Comparison of ENCODE assay signal across 19 cellular contexts in genomic region chr5:128665747-128666355, GRCh38.
DNase-seq lines count a peak whose midpoint lies in the region; ATAC-seq and TF ChIP-seq lines count a peak whose summit lies in the region.
"Had no signal": no experiment of that assay in that cellular context is flagged by ENCODE, and none has a peak within 500 bp of the region (broad histone marks: within the 10 kb centered on the region; RNA-seq: fewer than 3 reads in every experiment).

No MANE protein-coding gene starts in this region.

- H3K79me2 ChIP-seq in mammary epithelial cell (ENCODE audit: insufficient read depth, low read length) (no peaks in the 10 kb centered on the region), Karpas-422 (ENCODE audit: low read length) (no peaks in the 10 kb centered on the region)

- H3K27ac ChIP-seq in mammary epithelial cell (ENCODE audit: insufficient read depth, low read depth, low read length) = no peak overlapping the region
- no peak overlapping the region for H3K27ac ChIP-seq in heart left ventricle
- H3K27ac ChIP-seq in Karpas-422 (ENCODE audit: low read length) = no peak overlapping the region
- H3K27ac ChIP-seq: 22Rv1, A549, BLaER1, HL-60 had no signal

- no peak overlapping the region for H3K4me3 Mint-ChIP-seq in MCF 10A (ENCODE audit: unreplicated experiment)
- H3K4me3 Mint-ChIP-seq: CD14-positive monocyte; CD4-positive, alpha-beta memory T cell; GM23338; IgD-negative memory B cell had no signal

- BruUV-seq in mammary epithelial cell (replicated peaks; lab: Mats Ljungman, UMichigan) = no TSS peak
- no TSS peak for BruUV-seq in MCF 10A (replicated peaks; lab: Mats Ljungman, UMichigan)

- TF ChIP-seq CTCF in mammary epithelial cell (conservative IDR thresholded peaks at IDR 0.05 in 1 of 2, IDR thresholded peaks at IDR 0.05 in 1 of 2; ENCODE audit: extremely low read depth in 1 of 2, insufficient read depth in 1 of 2, low read depth in 1 of 2, low read length in 2 of 2) (no peak), MCF 10A (IDR thresholded peaks at IDR 0.05; ENCODE audit: unreplicated experiment) (no peak), epithelial cell of esophagus (IDR thresholded peaks at IDR 0.05; ENCODE audit: insufficient read depth, low read depth, low read length, missing control alignments) (no peak), heart left ventricle (IDR thresholded peaks at IDR 0.05) (no peak)

- H3K9me3 ChIP-seq in mammary epithelial cell (replicated peaks; ENCODE audit: insufficient read depth, low read length) (no peaks in the 10 kb centered on the region), heart left ventricle (no peaks in the 10 kb centered on the region), Karpas-422 (ENCODE audit: low read length) (no peaks in the 10 kb centered on the region)
- H3K9me3 ChIP-seq: A549, BLaER1 had no signal

- no peak for TF ChIP-seq POLR2A in heart left ventricle (IDR thresholded peaks at IDR 0.05)

- DNase-seq in mammary epithelial cell (peak; percentile 26), MCF 10A (ENCODE audit: unreplicated experiment) (no peak), HT1080 (ENCODE audit: low read depth) (peak; percentile 42), epithelial cell of esophagus (ENCODE audit: low read depth) (peak; percentile 60), heart left ventricle (no peak), Karpas-422 (no peak)
- DNase-seq: CD4-positive, alpha-beta memory T cell; DMS153; DMS79; HCEC 1CT had no signal

- POLR2A ChIA-PET in MCF 10A (lab: Yijun Ruan, JAX) = interaction anchor here (0.9 kb wide), 1 partner anchor 9 kb away, joined by 4 read pairs; no protein-coding TSS in a partner anchor

- intact Hi-C loops in mammary epithelial cell (cut with micrococcal nuclease) (loop anchor here (5.0 kb wide), 1 partner anchor 176 kb away; no protein-coding TSS in a partner anchor), MCF 10A (cut with micrococcal nuclease) (no loop called here), heart left ventricle (cut with DNase I) (loop anchor here in 8 of 10 donors (5.0 to 10.0 kb wide), 3 partner anchors 176 to 181 kb away; no protein-coding TSS in a partner anchor)

- H3K9ac ChIP-seq in mammary epithelial cell (ENCODE audit: insufficient read depth, low read length) (no peak overlapping the region), Karpas-422 (ENCODE audit: low read length) (no peak overlapping the region)
- H3K9ac ChIP-seq: BLaER1 had no signal

- in situ Hi-C loops in mammary epithelial cell (cut with MboI; ENCODE audit: low sequenced_read_pairs in 2 of 2) = loop anchor here in 1 of 2 donors (25.0 kb wide), 2 partner anchors 129 to 454 kb away; partner anchors contain the start of gene FBN2

- H3K27ac Mint-ChIP-seq in MCF 10A (ENCODE audit: low read depth, unreplicated experiment) = no peak overlapping the region
- H3K27ac Mint-ChIP-seq: CD14-positive monocyte; CD4-positive, alpha-beta memory T cell; GM23338; IgD-negative memory B cell had no signal

- peaks cover 5% of the 10 kb centered on the region for H3K4me1 Mint-ChIP-seq in MCF 10A (ENCODE audit: insufficient read depth, unreplicated experiment)
- H3K4me1 Mint-ChIP-seq: CD14-positive monocyte; CD4-positive, alpha-beta memory T cell; IgD-negative memory B cell had no signal

- no peaks in the 10 kb centered on the region for H3K27me3 Mint-ChIP-seq in MCF 10A (ENCODE audit: insufficient read depth, unreplicated experiment)
- H3K27me3 Mint-ChIP-seq: IgD-negative memory B cell had no signal

- CTCF ChIA-PET in mammary epithelial cell (lab: Charles Lee; ENCODE audit: low non-redundant PET) = interaction anchor here (0.7 kb wide), 1 partner anchor 9 kb away, joined by 3 read pairs; no protein-coding TSS in a partner anchor
- CTCF ChIA-PET in MCF 10A (lab: Yijun Ruan, JAX) = interaction anchor here (0.5 to 1.2 kb wide), 4 partner anchors 9 to 1454 kb away, joined by 3 to 7 read pairs (median 3); no protein-coding TSS in a partner anchor

- H3K27me3 ChIP-seq in mammary epithelial cell (ENCODE audit: insufficient read depth, low read length) (no peaks in the 10 kb centered on the region), heart left ventricle (no peaks in the 10 kb centered on the region), Karpas-422 (ENCODE audit: low read length) (no peaks in the 10 kb centered on the region)
- H3K27me3 ChIP-seq: BLaER1 had no signal

- H3K4me2 ChIP-seq in mammary epithelial cell (ENCODE audit: insufficient read depth, low read depth, low read length) = peak overlapping the region; percentile 13
- no peak overlapping the region for H3K4me2 ChIP-seq in Karpas-422 (ENCODE audit: low read depth, low read length, poor library complexity, severe bottlenecking)
- H3K4me2 ChIP-seq: A549, BLaER1, GM23338 had no signal

- dilution Hi-C loops in mammary epithelial cell (cut with HindIII; ENCODE audit: low sequenced_read_pairs) = no loop called here

- ATAC-seq in heart left ventricle (no peak), GM21526 (IDR thresholded peaks at IDR 0.05; ENCODE audit: low FRiP score, unreplicated experiment) (no peak)
- ATAC-seq: A549, GM12878, GM23338 had no signal

- no peaks in the 10 kb centered on the region for H4K20me1 ChIP-seq in mammary epithelial cell (ENCODE audit: insufficient read depth, low read length)
- H4K20me1 ChIP-seq in Karpas-422 (ENCODE audit: insufficient read depth, low read depth, low read length) = no peaks in the 10 kb centered on the region
- H4K20me1 ChIP-seq: BLaER1 had no signal

- no peaks in the 10 kb centered on the region for H3K36me3 Mint-ChIP-seq in MCF 10A (ENCODE audit: insufficient read depth, unreplicated experiment)
- H3K36me3 Mint-ChIP-seq: CD14-positive monocyte; CD4-positive, alpha-beta memory T cell; IgD-negative memory B cell had no signal

- H3K4me3 ChIP-seq in mammary epithelial cell (replicated peaks in 1 of 3; ENCODE audit: insufficient read depth in 1 of 3, low read depth in 2 of 3, low read length in 3 of 3) (no peak overlapping the region), epithelial cell of esophagus (ENCODE audit: low read length) (no peak overlapping the region), heart left ventricle (no peak overlapping the region), Karpas-422 (ENCODE audit: low read length) (no peak overlapping the region)
- H3K4me3 ChIP-seq: A549, BLaER1, GM12878, GM23338 had no signal

- H3K36me3 ChIP-seq in mammary epithelial cell (ENCODE audit: insufficient read depth, low read length) = no peaks in the 10 kb centered on the region
- no peaks in the 10 kb centered on the region for H3K36me3 ChIP-seq in heart left ventricle
- no peaks in the 10 kb centered on the region for H3K36me3 ChIP-seq in Karpas-422 (ENCODE audit: insufficient read depth, low read length)
- H3K36me3 ChIP-seq: BLaER1 had no signal

- H3K4me1 ChIP-seq in mammary epithelial cell (ENCODE audit: insufficient read depth, low read length) = no peaks in the 10 kb centered on the region
- H3K4me1 ChIP-seq in heart left ventricle = no peaks in the 10 kb centered on the region
- no peaks in the 10 kb centered on the region for H3K4me1 ChIP-seq in Karpas-422 (ENCODE audit: low read length)
- H3K4me1 ChIP-seq: A549, BLaER1 had no signal

- peak overlapping the region; percentile 42 for H2AFZ ChIP-seq in mammary epithelial cell (ENCODE audit: low read depth, low read length)
- H2AFZ ChIP-seq in Karpas-422 (ENCODE audit: low read length) = no peak overlapping the region
- H2AFZ ChIP-seq: GM23338 had no signal

- H3K9me3 Mint-ChIP-seq in MCF 10A (ENCODE audit: unreplicated experiment) = no peaks in the 10 kb centered on the region

- 56% methylated on average over 5 of the region's 5 CpGs for WGBS in mammary epithelial cell (ENCODE audit: low coverage, missing lambda C conversion rate)
- WGBS in heart left ventricle, 4 donors = 71 to 81% (median 77%) methylated on average over 5 of the region's 5 CpGs

- H3K9me2 ChIP-seq in Karpas-422 (replicated peaks; ENCODE audit: insufficient read depth, low read length) = no peaks in the 10 kb centered on the region

Comparison
In these comparisons a context has a peak if more than half of its experiments do, and no peak if none do; other contexts are left out.
1. DNase-seq: peak in mammary epithelial cell (single experiment), HT1080 (single experiment) and epithelial cell of esophagus (single experiment); none in MCF 10A (single experiment), heart left ventricle (0 of 5) and Karpas-422 (single experiment).